ENCODE assay signal across 8 cellular contexts in genomic region chr1:26693557-26694184, GRCh38. TPM values are rescaled to one million over a fixed set of nuclear protein-coding genes. Genes with fewer than 3 reads are reported as not detected.
DNase-seq lines count a peak whose midpoint lies in the region; ATAC-seq and FAIRE-seq lines count a peak whose summit lies in the region.

No MANE protein-coding gene starts in this region.

- FAIRE-seq in frontal cortex (lab: Jason Lieb, UNC) = no peak

- 0 out of 2 replicates have a peak overlapping the region, but pooled peaks have one; percentile 10 for H2AFZ ChIP-seq in Karpas-422 (ENCODE audit: low read length)

- H3K4me1 ChIP-seq in BLaER1 = peaks cover 39% of the 10 kb centered on the region
- peaks cover 43% of the 10 kb centered on the region for H3K4me1 ChIP-seq in Karpas-422 (ENCODE audit: low read length)

- no peaks in the 10 kb centered on the region for H3K9me2 ChIP-seq in Karpas-422 (replicated peaks; ENCODE audit: insufficient read depth, low read length)

- H3K27ac ChIP-seq in BLaER1 = peak overlapping the region; percentile 100
- H3K27ac ChIP-seq in Karpas-422 (ENCODE audit: low read length) = peak overlapping the region; percentile 44; the same call in 1 of the 2 replicates

- H3K27ac Mint-ChIP-seq in natural killer cell treated with Interleukin-12 subunit alpha and Interleukin-12 subunit beta and Interleukin-15 and Interleukin-18, amount 100 ng/mL, for 72 hours = peak overlapping the region; percentile 91 to 93

- no peak for DNase-seq in Karpas-422
- peak; percentile 38 for DNase-seq in cerebellar cortex (ENCODE audit: low spot score)
- no peak for DNase-seq in natural killer cell treated with Interleukin-12 subunit alpha and Interleukin-12 subunit beta and Interleukin-15 and Interleukin-18, amount 100 ng/mL, for 72 hours (ENCODE audit: low spot score)
- no peak for DNase-seq in midbrain (lab: John Stamatoyannopoulos, UW)
- no peak for DNase-seq in D341Med (ENCODE audit: low spot score)
- no peak for DNase-seq in frontal cortex (ENCODE audit: low spot score in 2 of 2)
- no peak for DNase-seq in AG08396 (ENCODE audit: low spot score)

- peak overlapping the region; percentile 98 for H3K4me3 Mint-ChIP-seq in natural killer cell treated with Interleukin-12 subunit alpha and Interleukin-12 subunit beta and Interleukin-15 and Interleukin-18, amount 100 ng/mL, for 72 hours

- no peaks in the 10 kb centered on the region for H3K9me3 ChIP-seq in BLaER1
- no peaks in the 10 kb centered on the region for H3K9me3 ChIP-seq in Karpas-422 (ENCODE audit: low read length)

- no peaks in the 10 kb centered on the region for H3K36me3 ChIP-seq in BLaER1
- 0 out of 2 replicates have a peak, but pooled peaks cover under 1% of the 10 kb centered on the region for H3K36me3 ChIP-seq in Karpas-422 (ENCODE audit: insufficient read depth, low read length)

- H3K4me3 ChIP-seq in BLaER1 (peak overlapping the region; percentile 98), Karpas-422 (ENCODE audit: low read length) (peak overlapping the region; percentile 68)

- H3K27me3 Mint-ChIP-seq in natural killer cell treated with Interleukin-12 subunit alpha and Interleukin-12 subunit beta and Interleukin-15 and Interleukin-18, amount 100 ng/mL, for 72 hours = no peaks in the 10 kb centered on the region

- peaks cover 31 to 33% of the 10 kb centered on the region in 2 donors for H3K4me1 Mint-ChIP-seq in natural killer cell treated with Interleukin-12 subunit alpha and Interleukin-12 subunit beta and Interleukin-15 and Interleukin-18, amount 100 ng/mL, for 72 hours (ENCODE audit: low read depth in 2 of 2)

- H3K79me2 ChIP-seq in Karpas-422 (ENCODE audit: low read length) = peaks cover 24% of the 10 kb centered on the region

- H4K20me1 ChIP-seq in BLaER1 (peaks cover 10% of the 10 kb centered on the region), Karpas-422 (ENCODE audit: insufficient read depth, low read depth, low read length) (peaks cover 5% of the 10 kb centered on the region)

- no peaks in the 10 kb centered on the region for H3K36me3 Mint-ChIP-seq in natural killer cell treated with Interleukin-12 subunit alpha and Interleukin-12 subunit beta and Interleukin-15 and Interleukin-18, amount 100 ng/mL, for 72 hours

- no peaks in the 10 kb centered on the region for H3K9me3 Mint-ChIP-seq in natural killer cell treated with Interleukin-12 subunit alpha and Interleukin-12 subunit beta and Interleukin-15 and Interleukin-18, amount 100 ng/mL, for 72 hours

- H3K9ac ChIP-seq in BLaER1 = peak overlapping the region; percentile 100
- H3K9ac ChIP-seq in Karpas-422 (ENCODE audit: low read length) = peak overlapping the region; percentile 81

- ATAC-seq in natural killer cell treated with Interleukin-12 subunit alpha and Interleukin-12 subunit beta and Interleukin-15 and Interleukin-18, amount 100 ng/mL, for 72 hours = no peak

- peak overlapping the region; percentile 94 for H3K4me2 ChIP-seq in BLaER1
- peak overlapping the region; percentile 93 for H3K4me2 ChIP-seq in Karpas-422 (ENCODE audit: low read depth, low read length, poor library complexity, severe bottlenecking)

- H3K27me3 ChIP-seq in BLaER1 (no peaks in the 10 kb centered on the region), Karpas-422 (ENCODE audit: low read length) (no peaks in the 10 kb centered on the region)

RNA-seq across cellular contexts. Expression of gene ARID1A, which starts 2.1 kb away (rescaled TPM):
- total RNA-seq in Karpas-422 (2014; rRNA removed; shearing (Covaris generic); ENCODE audit: low replicate concordance) = 55.8 and 73.1 TPM in 2 replicates
- 100 to 1,000 TPM; 132 to 196 TPM for total RNA-seq in natural killer cell treated with Interleukin-12 subunit alpha and Interleukin-12 subunit beta and Interleukin-15 and Interleukin-18, amount 100 ng/mL, for 72 hours
- total RNA-seq in frontal cortex = 17.1 TPM
